Comparison of ENCODE assay signal across 11 cellular contexts in the genomic region with DNA sequence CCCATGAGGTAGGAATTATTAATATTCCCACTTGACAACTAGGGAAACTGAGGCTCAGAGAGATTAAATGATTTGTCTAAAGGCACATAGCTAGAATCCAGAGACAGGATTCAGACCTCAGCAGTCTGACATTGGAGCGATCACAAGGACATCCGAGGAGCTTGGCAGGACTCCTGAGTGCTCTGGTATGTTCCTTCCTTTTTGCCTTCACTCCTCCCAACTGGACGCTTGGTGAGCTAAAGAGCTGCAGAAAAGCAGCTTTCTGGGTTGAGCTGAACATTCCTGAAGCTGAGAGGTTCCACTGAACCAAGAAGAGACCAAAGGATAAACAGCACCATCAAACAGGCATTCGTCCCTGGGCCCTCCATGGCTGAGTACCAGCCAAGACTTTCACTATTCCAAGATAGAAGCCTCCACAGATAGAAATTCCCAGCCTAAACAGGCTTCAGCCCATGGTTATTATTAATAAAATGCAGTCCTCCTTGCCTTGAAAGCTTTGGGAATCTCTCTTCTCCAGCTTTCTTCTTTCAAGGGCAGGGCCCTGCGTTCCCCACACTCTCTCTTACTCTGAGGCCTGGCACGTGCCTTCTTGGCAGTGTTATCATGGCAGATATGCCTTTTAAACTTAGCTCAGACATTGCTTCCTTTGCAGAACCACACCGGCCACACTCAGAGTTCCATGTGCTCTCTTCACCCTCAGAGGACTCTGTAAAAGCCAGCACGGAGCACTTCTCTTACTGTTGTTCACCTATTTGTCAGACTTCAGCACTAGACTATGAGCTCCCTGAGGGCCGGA.
A peak's percentile ranks its signal among the peaks of the same experiment; 100 is the strongest.
DNase-seq lines count a peak whose midpoint lies in the region; ATAC-seq, FAIRE-seq and TF ChIP-seq lines count a peak whose summit lies in the region.
"Had no signal": no experiment of that assay in that cellular context is flagged by ENCODE, and none has a peak within 500 bp of the region (broad histone marks: within the 10 kb centered on the region; RNA-seq: fewer than 3 reads in every experiment).

No MANE protein-coding gene starts in this region.

- H3K27me3 ChIP-seq in ACC112 (ENCODE audit: insufficient read depth, low read length), result no peaks in the 10 kb centered on the region
- H3K27me3 ChIP-seq in cardiac muscle cell, result no peaks in the 10 kb centered on the region
- H3K27me3 ChIP-seq in psoas muscle (ENCODE audit: insufficient read depth in 3 of 3, low read length in 2 of 3), result no peaks in the 10 kb centered on the region
- no peaks in the 10 kb centered on the region for H3K27me3 ChIP-seq in small intestine (ENCODE audit: control insufficient read depth in 2 of 2, insufficient read depth in 2 of 2, low read length in 2 of 2)

- intact Hi-C loops in psoas muscle (cut with DNase I), result loop anchor here in 1 of 2 donors (5.0 kb wide), 1 partner anchor 1078 kb away; no protein-coding TSS in a partner anchor

- H3K36me3 ChIP-seq in ACC112 (ENCODE audit: insufficient read depth, low read length), result no peaks in the 10 kb centered on the region
- no peaks in the 10 kb centered on the region for H3K36me3 ChIP-seq in cardiac muscle cell
- H3K36me3 ChIP-seq in psoas muscle (ENCODE audit: insufficient read depth in 1 of 2, low read depth in 1 of 2), result no peaks in the 10 kb centered on the region
- H3K36me3 ChIP-seq in small intestine (ENCODE audit: control insufficient read depth in 2 of 2, insufficient read depth in 2 of 2, low read length in 2 of 2), result no peaks in the 10 kb centered on the region

- H3K27ac ChIP-seq in ACC112 (ENCODE audit: low read depth, low read length), result peak overlapping the region; percentile 82
- no peak overlapping the region for H3K27ac ChIP-seq in cardiac muscle cell
- peak overlapping the region; percentile 53 for H3K27ac ChIP-seq in psoas muscle
- H3K27ac ChIP-seq in small intestine (ENCODE audit: low read depth in 1 of 2, low read length in 1 of 2), result peak overlapping the region in 1 of 2 donors; percentile 12

- DNase-seq in amniotic epithelial cell (ENCODE audit: low read depth), result peak; percentile 37
- peak in 1 of 2 donors; percentile 75 for DNase-seq in cardiac muscle cell (ENCODE audit: low read depth in 1 of 2, low spot score in 1 of 2)
- peak; percentile 27 to 60 for DNase-seq in psoas muscle
- no peak for DNase-seq in DMS79 (lab: John Stamatoyannopoulos, UW)
- DNase-seq in NCI-H1048 (lab: John Stamatoyannopoulos, UW), result no peak
- no peak for DNase-seq in small intestine
- DNase-seq: AML-193, cerebellar nuclear complex, GDM1 had no signal

- H3K4me1 ChIP-seq in ACC112 (ENCODE audit: control insufficient read depth, insufficient read depth, low read length, unreplicated experiment) (peaks cover 26% of the 10 kb centered on the region), cardiac muscle cell (ENCODE audit: low read depth) (no peaks in the 10 kb centered on the region), psoas muscle (peaks cover 4% of the 10 kb centered on the region), small intestine (ENCODE audit: control insufficient read depth in 2 of 2, insufficient read depth in 1 of 2, low read depth in 1 of 2, low read length in 1 of 2) (no peaks in the 10 kb centered on the region)

- no peaks in the 10 kb centered on the region for H3K79me2 ChIP-seq in ACC112 (ENCODE audit: control insufficient read depth, insufficient read depth, low read length, unreplicated experiment)

- TF ChIP-seq CTCF in cardiac muscle cell (IDR thresholded peaks at IDR 0.05; ENCODE audit: low read depth, low read length), result peak; percentile 26
- TF ChIP-seq CTCF in psoas muscle (IDR thresholded peaks at IDR 0.05), result no peak

- H3K9me3 ChIP-seq in cardiac muscle cell (ENCODE audit: low read depth), result no peaks in the 10 kb centered on the region
- no peaks in the 10 kb centered on the region for H3K9me3 ChIP-seq in psoas muscle
- no peaks in the 10 kb centered on the region for H3K9me3 ChIP-seq in small intestine (ENCODE audit: control insufficient read depth, low read depth)

- ATAC-seq in psoas muscle (peak; percentile 39 to 80 (median 64)), HG02610 (IDR thresholded peaks at IDR 0.05; ENCODE audit: unreplicated experiment) (no peak)

- 45 to 48% (median 47%) methylated on average over 9 of the region's 9 CpGs for WGBS in psoas muscle, 3 donors
- 73 to 89% (median 88%) methylated on average over 9 of the region's 9 CpGs for WGBS in small intestine, 3 donors

- no peak for FAIRE-seq in small intestine (lab: Jason Lieb, UNC)

- H2AFZ ChIP-seq in ACC112 (ENCODE audit: low read length, unreplicated experiment), result peak overlapping the region; percentile 44

- 0 out of 2 replicates have a peak overlapping the region, but pooled peaks have one; percentile 20 for H3K4me3 ChIP-seq in ACC112 (ENCODE audit: low read depth, low read length)
- no peak overlapping the region for H3K4me3 ChIP-seq in cardiac muscle cell
- H3K4me3 ChIP-seq in psoas muscle, result no peak overlapping the region
- no peak overlapping the region for H3K4me3 ChIP-seq in small intestine (ENCODE audit: low read depth in 1 of 2, low read length in 2 of 2)

Comparison
In these comparisons a context has a peak if more than half of its experiments do, and no peak if none do; other contexts are left out.
1. DNase-seq: peak in amniotic epithelial cell (single experiment) and psoas muscle (2 of 2); none in DMS79 (single experiment), NCI-H1048 (single experiment) and small intestine (single experiment).